19 cellular contexts compared by ENCODE assay signal in genomic region chr2:68564426-68564825, GRCh38.
A peak's percentile ranks its signal among the peaks of the same experiment; 100 is the strongest.
DNase-seq lines count a peak whose midpoint lies in the region; ATAC-seq, FAIRE-seq and TF ChIP-seq lines count a peak whose summit lies in the region.
"Had no signal": no experiment of that assay in that cellular context is flagged by ENCODE, and none has a peak within 500 bp of the region (broad histone marks: within the 10 kb centered on the region; RNA-seq: fewer than 3 reads in every experiment).

No MANE protein-coding gene starts in this region.

- H3K9ac ChIP-seq in K562 (ENCODE audit: insufficient read depth in 1 of 2, low read depth in 2 of 2, low read length in 2 of 2): peak overlapping the region in 1 of 2 experiments; percentile 51; a peak in 2 of 4 replicates
- H3K9ac ChIP-seq in smooth muscle cell (ENCODE audit: low read depth): no peak overlapping the region

- H3K9me3 ChIP-seq in K562 (replicated peaks; ENCODE audit: control insufficient read depth, insufficient read depth, low read depth, low read length) (no peaks in the 10 kb centered on the region), smooth muscle cell (replicated peaks; ENCODE audit: low read depth) (no peaks in the 10 kb centered on the region), mucosa of descending colon (no peaks in the 10 kb centered on the region)
- H3K9me3 ChIP-seq: Caco-2, HAP-1 had no signal

- peak overlapping the region; percentile 56 for H2AFZ ChIP-seq in K562 (ENCODE audit: low read depth, low read length)
- H2AFZ ChIP-seq in smooth muscle cell (ENCODE audit: low read depth): no peak overlapping the region

- H3K36me3 ChIP-seq in K562 (ENCODE audit: control insufficient read depth, insufficient read depth, low read length) (no peaks in the 10 kb centered on the region), smooth muscle cell (ENCODE audit: low read depth) (no peaks in the 10 kb centered on the region), mucosa of descending colon (ENCODE audit: low read depth) (no peaks in the 10 kb centered on the region)
- H3K36me3 ChIP-seq: HAP-1 had no signal

- no peak for TF ChIP-seq RAD21 in K562 (CRISPR knock-in tag; conservative IDR thresholded peaks at IDR 0.05 in 1 of 2, IDR thresholded peaks at IDR 0.05 in 1 of 2)

- no peak for TF ChIP-seq POLR2A in K562 (conservative IDR thresholded peaks at IDR 0.05)

- H3K27me3 ChIP-seq in K562 (ENCODE audit: control insufficient read depth in 2 of 2, insufficient read depth in 2 of 2, low read length in 2 of 2): no peaks in the 10 kb centered on the region
- no peaks in the 10 kb centered on the region for H3K27me3 ChIP-seq in smooth muscle cell (ENCODE audit: low read depth)

- no TSS peak for BruUV-seq in K562 (replicated peaks; lab: Mats Ljungman, UMichigan)

- H3F3A ChIP-seq in smooth muscle cell (ENCODE audit: low read depth): no peaks in the 10 kb centered on the region

- in situ Hi-C loops in K562 (cut with MboI): no loop called here

- TF ChIP-seq EP300 in K562 (IDR thresholded peaks at IDR 0.05; ENCODE audit: low read length): peak; percentile 85

- ATAC-seq in K562 (peak; percentile 86), mucosa of descending colon (no peak), GM21515 (IDR thresholded peaks at IDR 0.05; ENCODE audit: unreplicated experiment) (no peak)
- ATAC-seq: GM12878 had no signal

- H3K4me3 ChIP-seq in K562: no peak overlapping the region
- no peak overlapping the region for H3K4me3 ChIP-seq in smooth muscle cell
- no peak overlapping the region for H3K4me3 ChIP-seq in mucosa of descending colon
- H3K4me3 ChIP-seq: GM12878, HAP-1 had no signal

- H4K20me1 ChIP-seq in K562 (replicated peaks; ENCODE audit: control insufficient read depth, insufficient read depth, low read length) (no peaks in the 10 kb centered on the region), smooth muscle cell (ENCODE audit: low read depth) (no peaks in the 10 kb centered on the region)

- TF ChIP-seq CTCF in D721Med (IDR thresholded peaks at IDR 0.05; ENCODE audit: insufficient read depth, missing control alignments): no peak
- no peak for TF ChIP-seq CTCF in K562 (IDR thresholded peaks at IDR 0.05 in 2 of 3, conservative IDR thresholded peaks at IDR 0.05 in 1 of 3; ENCODE audit: insufficient read depth in 2 of 3, low read depth in 1 of 3, low read length in 3 of 3)
- no peak for TF ChIP-seq CTCF in smooth muscle cell (IDR thresholded peaks at IDR 0.05; ENCODE audit: borderline replicate concordance, insufficient read depth, poor library complexity, severe bottlenecking)
- no peak for TF ChIP-seq CTCF in mucosa of descending colon (IDR thresholded peaks at IDR 0.05)

- H3K4me1 ChIP-seq in K562 (replicated peaks in 1 of 2; ENCODE audit: control insufficient read depth in 2 of 2, insufficient read depth in 2 of 2, low read length in 2 of 2) (peaks cover 4 to 34% of the 10 kb centered on the region in 2 experiments; a peak in 4 of 5 replicates), smooth muscle cell (ENCODE audit: low read depth) (no peaks in the 10 kb centered on the region), mucosa of descending colon (ENCODE audit: low read depth) (no peaks in the 10 kb centered on the region)
- H3K4me1 ChIP-seq: Caco-2, HAP-1 had no signal

- WGBS in K562 (ENCODE audit: insufficient coverage, low coverage, missing lambda C conversion rate): 4% methylated on average over 2 of the region's 2 CpGs
- whole genome bisulfite sequencing in smooth muscle cell (ENCODE audit: low lambda C conversion rate): 47% methylated on average over 2 of the region's 2 CpGs

- H3K79me2 ChIP-seq in K562 (ENCODE audit: control insufficient read depth, insufficient read depth, low read length) (no peaks in the 10 kb centered on the region), smooth muscle cell (ENCODE audit: low read depth) (no peaks in the 10 kb centered on the region)

- H3K27ac ChIP-seq in K562 (ENCODE audit: extremely low read depth, low read depth, low read length) (peak overlapping the region; percentile 65), smooth muscle cell (ENCODE audit: low read depth) (no peak overlapping the region)

- no peaks in the 10 kb centered on the region for H3K9me1 ChIP-seq in K562 (ENCODE audit: control insufficient read depth, insufficient read depth, low read length)

- no peak for DNase-seq in D721Med (ENCODE audit: insufficient read length, low spot score)
- peak; percentile 62 for DNase-seq in OCI-M1 (lab: John Stamatoyannopoulos, UW)
- DNase-seq in K562 (ENCODE audit: extremely low read depth in 1 of 4, low spot score in 3 of 4): peak; percentile 31 to 81 (median 58)
- DNase-seq in smooth muscle cell (lab: John Stamatoyannopoulos, UW; ENCODE audit: unreplicated experiment): no peak
- no peak for DNase-seq in mucosa of descending colon
- DNase-seq: C1 segment of cervical spinal cord; Caco-2; CD4-positive, alpha-beta memory T cell; DMS 273 treated with DMSO at 0.1 percent for 48 hours; DMS79; EL; GDM1; GOT3; HFFc6 had no signal

- CTCF ChIA-PET in K562 (lab: Yijun Ruan, JAX; ENCODE audit: low intra/inter-chr PET ratio): no interaction called here

- H3K4me2 ChIP-seq in K562 (ENCODE audit: insufficient read depth, low read length): 0 out of 2 replicates have a peak overlapping the region, but pooled peaks have one; percentile 2
- H3K4me2 ChIP-seq in smooth muscle cell: peak overlapping the region; percentile 30

- peak; percentile 91 for FAIRE-seq in D721Med (lab: Jason Lieb, UNC)
- FAIRE-seq in K562 (lab: Jason Lieb, UNC): peak; percentile 86
- FAIRE-seq: GM12878, GM19239, H54 had no signal

- intact Hi-C loops in K562 (cut with micrococcal nuclease) (no loop called here), mucosa of descending colon (cut with DNase I, micrococcal nuclease) (no loop called here)

- POLR2A ChIA-PET in K562 (lab: Yijun Ruan, JAX): interaction anchor here (0.5 to 1.5 kb wide), 3 partner anchors 12 to 273 kb away, joined by 3 to 4 read pairs (median 3); no protein-coding TSS in a partner anchor

Comparison
In these comparisons a context has a peak if more than half of its experiments do, and no peak if none do; other contexts are left out.
1. DNase-seq: peak in OCI-M1 (single experiment) and K562 (4 of 4); none in D721Med (single experiment), smooth muscle cell (single experiment) and mucosa of descending colon (0 of 3).